ENCODE assay signal across 16 cellular contexts in genomic region chr1:212977781-212978645, GRCh38. TPM values are rescaled to one million over a fixed set of nuclear protein-coding genes. Genes with fewer than 3 reads are reported as not detected.
DNase-seq lines count a peak whose midpoint lies in the region; ATAC-seq, FAIRE-seq and TF ChIP-seq lines count a peak whose summit lies in the region.
"Had no signal": no experiment of that assay in that cellular context is flagged by ENCODE, and none has a peak within 500 bp of the region (broad histone marks: within the 10 kb centered on the region; RNA-seq: fewer than 3 reads in every experiment).

No MANE protein-coding gene starts in this region.

- no peak for DNase-seq in K562 (ENCODE audit: extremely low read depth in 1 of 4, low spot score in 3 of 4)
- no peak for DNase-seq in endothelial cell (ENCODE audit: low spot score)
- DNase-seq in NCI-H2107 treated with DMSO at 0.1 percent for 48 hours (lab: John Stamatoyannopoulos, UW; ENCODE audit: unreplicated experiment) = no peak
- no peak for DNase-seq in activated T-cell treated with anti-CD3 and anti-CD28 coated beads for 4 hours
- DNase-seq in osteoblast (ENCODE audit: insufficient read length, low spot score, missing footprints) = no peak
- DNase-seq: mammary epithelial cell; NCI-H526 treated with DMSO at 0.1 percent for 48 hours; stimulated activated CD4-positive, alpha-beta T cell treated with anti-CD3 and anti-CD28 coated beads, Interleukin-4, amount 100 ng/mL, for 24 hours had no signal

- no peak overlapping the region for H3K27ac Mint-ChIP-seq in endothelial cell (ENCODE audit: unreplicated experiment)
- H3K27ac Mint-ChIP-seq: activated T-helper 2 cell treated with anti-CD3 and anti-CD28 coated beads, Interferon-gamma antibody, Interleukin-2, Interleukin-4, amounts not matched to agents 10 μg/mL and 5 μg/mL and 100 μg/mL, durations not matched to agents 14 hours and 24 hours and 36 hours; CD14-positive monocyte had no signal

- no peaks in the 10 kb centered on the region for H3K4me1 ChIP-seq in K562 (replicated peaks in 1 of 2; ENCODE audit: control insufficient read depth in 2 of 2, insufficient read depth in 2 of 2, low read length in 2 of 2)
- H3K4me1 ChIP-seq in osteoblast (ENCODE audit: insufficient read depth, low read length) = peaks cover 3% of the 10 kb centered on the region
- H3K4me1 ChIP-seq: SJSA1 had no signal

- CTCF ChIA-PET in K562 (lab: Yijun Ruan, JAX; ENCODE audit: low intra/inter-chr PET ratio) = no interaction called here

- H2AFZ ChIP-seq in K562 (ENCODE audit: low read depth, low read length) (no peak overlapping the region), osteoblast (ENCODE audit: low read length) (no peak overlapping the region)

- H3K4me3 ChIP-seq in K562 = no peak overlapping the region
- no peak overlapping the region for H3K4me3 ChIP-seq in osteoblast (ENCODE audit: insufficient read depth, low read length)
- H3K4me3 ChIP-seq: SJSA1 had no signal

- no peak overlapping the region for H3K9ac ChIP-seq in K562 (ENCODE audit: insufficient read depth in 1 of 2, low read depth in 2 of 2, low read length in 2 of 2)

- POLR2A ChIA-PET in K562 (lab: Yijun Ruan, JAX) = no interaction called here

- intact Hi-C loops in K562 (cut with micrococcal nuclease) = no loop called here

- FAIRE-seq in K562 (lab: Jason Lieb, UNC) = no peak
- FAIRE-seq: bronchial epithelial cell, endothelial cell of umbilical vein had no signal

- H3K27ac ChIP-seq in K562 (ENCODE audit: extremely low read depth, low read depth, low read length) (no peak overlapping the region), osteoblast (ENCODE audit: low read depth, low read length) (no peak overlapping the region)
- H3K27ac ChIP-seq: SJSA1 had no signal

- peaks cover 8% of the 10 kb centered on the region for H3K27me3 Mint-ChIP-seq in endothelial cell (ENCODE audit: unreplicated experiment)

- H3K27me3 ChIP-seq in K562 (ENCODE audit: control insufficient read depth in 2 of 2, insufficient read depth in 2 of 2, low read length in 2 of 2) = peaks cover 39 to 92% of the 10 kb centered on the region in 2 experiments
- H3K27me3 ChIP-seq in osteoblast (ENCODE audit: insufficient read depth, low read length) = no peaks in the 10 kb centered on the region
- H3K27me3 ChIP-seq: SJSA1 had no signal

- BruUV-seq in K562 (replicated peaks; lab: Mats Ljungman, UMichigan) = no TSS peak

- 5% methylated on average over 16 of the region's 16 CpGs for WGBS in K562 (ENCODE audit: insufficient coverage, low coverage, missing lambda C conversion rate)

- H3K79me2 ChIP-seq in K562 (ENCODE audit: control insufficient read depth, insufficient read depth, low read length) = no peaks in the 10 kb centered on the region
- H3K79me2 ChIP-seq in osteoblast (ENCODE audit: insufficient read depth, low read length) = no peaks in the 10 kb centered on the region

- no peak for TF ChIP-seq POLR2A in K562 (conservative IDR thresholded peaks at IDR 0.05)

- no peaks in the 10 kb centered on the region for H3K9me1 ChIP-seq in K562 (ENCODE audit: control insufficient read depth, insufficient read depth, low read length)

- ATAC-seq in GM18502 (IDR thresholded peaks at IDR 0.05; ENCODE audit: poor library complexity, unreplicated experiment) (peak; percentile 44), GM19468 (IDR thresholded peaks at IDR 0.05; ENCODE audit: extremely low read depth, unreplicated experiment) (peak; percentile 24), HG03342 (IDR thresholded peaks at IDR 0.05; ENCODE audit: unreplicated experiment) (peak; percentile 41), K562 (no peak)

- H3K9me3 Mint-ChIP-seq in endothelial cell (ENCODE audit: unreplicated experiment) = no peaks in the 10 kb centered on the region
- H3K9me3 Mint-ChIP-seq: activated T-helper 2 cell treated with anti-CD3 and anti-CD28 coated beads, Interferon-gamma antibody, Interleukin-2, Interleukin-4, amounts not matched to agents 10 μg/mL and 5 μg/mL and 100 μg/mL, durations not matched to agents 14 hours and 24 hours and 36 hours had no signal

- no peak for TF ChIP-seq EP300 in K562 (IDR thresholded peaks at IDR 0.05; ENCODE audit: low read length)

- H3K4me3 Mint-ChIP-seq in endothelial cell (ENCODE audit: unreplicated experiment) = no peak overlapping the region
- H3K4me3 Mint-ChIP-seq: CD14-positive monocyte had no signal

- no peak for TF ChIP-seq RAD21 in K562 (CRISPR knock-in tag; conservative IDR thresholded peaks at IDR 0.05 in 1 of 2, IDR thresholded peaks at IDR 0.05 in 1 of 2)

- TF ChIP-seq CTCF in K562 (IDR thresholded peaks at IDR 0.05 in 2 of 3, conservative IDR thresholded peaks at IDR 0.05 in 1 of 3; ENCODE audit: insufficient read depth in 2 of 3, low read depth in 1 of 3, low read length in 3 of 3) (no peak), endothelial cell (IDR thresholded peaks at IDR 0.05; ENCODE audit: unreplicated experiment) (no peak), osteoblast (IDR thresholded peaks at IDR 0.05; ENCODE audit: extremely low read depth, low read depth, low read length) (no peak)

- H3K4me1 Mint-ChIP-seq in endothelial cell (ENCODE audit: unreplicated experiment) = peaks cover 4% of the 10 kb centered on the region
- H3K4me1 Mint-ChIP-seq: CD14-positive monocyte had no signal

- H3K36me3 ChIP-seq in K562 (ENCODE audit: control insufficient read depth, insufficient read depth, low read length) (no peaks in the 10 kb centered on the region), osteoblast (ENCODE audit: insufficient read depth, low read length) (no peaks in the 10 kb centered on the region)
- H3K36me3 ChIP-seq: SJSA1 had no signal

- H3K4me2 ChIP-seq in K562 (ENCODE audit: insufficient read depth, low read length) (no peak overlapping the region), osteoblast (ENCODE audit: insufficient read depth, low read length) (no peak overlapping the region)

- peaks cover 3% of the 10 kb centered on the region for H3K36me3 Mint-ChIP-seq in endothelial cell (ENCODE audit: low read depth, unreplicated experiment)
- H3K36me3 Mint-ChIP-seq: CD14-positive monocyte had no signal

- H3K9me3 ChIP-seq in K562 (replicated peaks; ENCODE audit: control insufficient read depth, insufficient read depth, low read depth, low read length) (0 out of 2 replicates have a peak, but pooled peaks cover 2% of the 10 kb centered on the region), osteoblast (ENCODE audit: low read depth, low read length) (no peaks in the 10 kb centered on the region)
- H3K9me3 ChIP-seq: SJSA1 had no signal

- H4K20me1 ChIP-seq in K562 (replicated peaks; ENCODE audit: control insufficient read depth, insufficient read depth, low read length) (peaks cover 6% of the 10 kb centered on the region; the same call in 1 of the 2 replicates), osteoblast (ENCODE audit: insufficient read depth, low read length) (no peaks in the 10 kb centered on the region)

- in situ Hi-C loops in K562 (cut with MboI) = no loop called here

TF ChIP-seq in K562, 482 proteins besides CTCF, POLR2A, EP300 and RAD21:
- TF ChIP-seq CBFA2T2 (conservative IDR thresholded peaks at IDR 0.05) = peak; percentile 29; the same call in 1 of the 2 replicates
- 0 out of 2 replicates have a peak, but pooled peaks have one; percentile 25 for TF ChIP-seq ZNF263 (CRISPR knock-in tag; IDR thresholded peaks at IDR 0.05; ENCODE audit: borderline replicate concordance)
- no peak for TF ChIP-seq HDAC8 (tag; IDR thresholded peaks at IDR 0.05)
- TF ChIP-seq CBFA2T3 (IDR thresholded peaks at IDR 0.05) = peak; percentile 54; the same call in 1 of the 2 replicates

RNA-seq across cellular contexts. Expression of gene VASH2, which starts 27.7 kb away (rescaled TPM):
- 0.32 and 1.2 TPM in 2 replicates for total RNA-seq in K562 (2011; cell fraction: chromatin; rRNA removed; ENCODE audit: low replicate concordance)
- total RNA-seq in K562 (2011; cell fraction: nucleolus; rRNA removed) = 0.66 TPM in 1 of 2 replicates, not detected in the other
- total RNA-seq in K562 (2011; cell fraction: nucleoplasm; rRNA removed) = 1.9 TPM in 1 of 2 replicates, not detected in the other
- total RNA-seq in K562 (2014; rRNA removed) (0.09 TPM in 1 of 2 replicates, not detected in the other), K562 (2014; rRNA removed; fragmentation: Illumina TruSeq; extraction: Trizol) (0.06 and 0.11 TPM in 2 replicates), K562 (2015; rRNA removed; fragmentation: Illumina TruSeq; extraction: Trizol) (not detected in 2 replicates), K562 (2021) (0.13 and 0.40 TPM in 2 replicates), endothelial cell (ENCODE audit: unreplicated experiment) (8.3 TPM), osteoblast (1.1 and 2.1 TPM in 2 replicates)
- polyA plus RNA-seq in K562 (2011; rRNA removed) (0.03 and 0.07 TPM in 2 replicates), K562 (2014; fragmentation: Illumina TruSeq; extraction: Trizol) (0.04 and 0.07 TPM in 2 replicates), K562 (2014; fragmentation: Nextera tagmentation; extraction: Ambion mirVana) (under 1 TPM; 0.06 to 0.14 TPM), K562 (2014; rRNA removed) (0.05 and 0.11 TPM in 2 replicates)
- polyA plus RNA-seq in K562 (2011; cell fraction: cytosol; rRNA removed) = not detected in 2 replicates
- 0.13 and 0.21 TPM in 2 replicates for polyA plus RNA-seq in K562 (2011; cell fraction: nucleus; rRNA removed)
- 0.12 and 0.48 TPM in 2 replicates for polyA plus RNA-seq in K562 (2012)
- 0.11 TPM in 1 of 2 replicates, not detected in the other for polyA minus RNA-seq in K562 (2011; rRNA and poly(A)+ RNA removed)
- polyA minus RNA-seq in K562 (2011; cell fraction: cytosol; rRNA and poly(A)+ RNA removed) = not detected in 2 replicates
- 0.11 and 0.27 TPM in 2 replicates for polyA minus RNA-seq in K562 (2011; cell fraction: nucleus; rRNA and poly(A)+ RNA removed)
- total RNA-seq: bronchial epithelial cell had no signal
- polyA plus RNA-seq: CD14-positive monocyte had no signal

RNA-seq across cellular contexts. Expression of gene ANGEL2, which starts 37.7 kb away (rescaled TPM):
- total RNA-seq in K562 (2011; cell fraction: chromatin; rRNA removed; ENCODE audit: low replicate concordance) = 60.7 and 192 TPM in 2 replicates
- total RNA-seq in K562 (2011; cell fraction: nucleolus; rRNA removed) = 31.0 and 45.0 TPM in 2 replicates
- 76.8 and 89.8 TPM in 2 replicates for total RNA-seq in K562 (2011; cell fraction: nucleoplasm; rRNA removed)
- total RNA-seq in K562 (2014; rRNA removed) = 29.3 and 29.9 TPM in 2 replicates
- total RNA-seq in K562 (2014; rRNA removed; fragmentation: Illumina TruSeq; extraction: Trizol) = 30.1 and 32.8 TPM in 2 replicates
- total RNA-seq in K562 (2015; rRNA removed; fragmentation: Illumina TruSeq; extraction: Trizol) = 29.7 and 33.6 TPM in 2 replicates
- 26.2 and 27.1 TPM in 2 replicates for total RNA-seq in K562 (2021)
- 30.8 and 34.6 TPM in 2 replicates for polyA plus RNA-seq in K562 (2011; rRNA removed)
- polyA plus RNA-seq in K562 (2011; cell fraction: cytosol; rRNA removed) = 9.6 and 17.6 TPM in 2 replicates
- polyA plus RNA-seq in K562 (2011; cell fraction: nucleus; rRNA removed) = 35.0 and 44.6 TPM in 2 replicates
- polyA plus RNA-seq in K562 (2012) = 13.0 and 16.1 TPM in 2 replicates
- 15.4 and 16.9 TPM in 2 replicates for polyA plus RNA-seq in K562 (2014; fragmentation: Illumina TruSeq; extraction: Trizol)
- polyA plus RNA-seq in K562 (2014; fragmentation: Nextera tagmentation; extraction: Ambion mirVana) = 10 to 100 TPM in 1 of 2 experiments, 1 to 10 TPM in 1; 6.8 to 10.9 TPM
- polyA plus RNA-seq in K562 (2014; rRNA removed) = 16.2 and 22.3 TPM in 2 replicates
- 44.7 and 66.2 TPM in 2 replicates for polyA minus RNA-seq in K562 (2011; rRNA and poly(A)+ RNA removed)
- polyA minus RNA-seq in K562 (2011; cell fraction: cytosol; rRNA and poly(A)+ RNA removed) = 15.6 and 22.8 TPM in 2 replicates
- 45.0 and 63.1 TPM in 2 replicates for polyA minus RNA-seq in K562 (2011; cell fraction: nucleus; rRNA and poly(A)+ RNA removed)
- 32.4 TPM for total RNA-seq in endothelial cell (ENCODE audit: unreplicated experiment)
- total RNA-seq in osteoblast = 46.3 and 59.2 TPM in 2 replicates
